16 cellular contexts compared by ENCODE assay signal in genomic region chr20:64264091-64264490, GRCh38. TPM values are rescaled to one million over a fixed set of nuclear protein-coding genes. Genes with fewer than 3 reads are reported as not detected.
A peak's percentile ranks its signal among the peaks of the same experiment; 100 is the strongest.
DNase-seq lines count a peak whose midpoint lies in the region; ATAC-seq, FAIRE-seq and TF ChIP-seq lines count a peak whose summit lies in the region.
"Had no signal": no experiment of that assay in that cellular context is flagged by ENCODE, and none has a peak within 500 bp of the region (broad histone marks: within the 10 kb centered on the region; RNA-seq: fewer than 3 reads in every experiment).

No MANE protein-coding gene starts in this region.

- no peak for ATAC-seq in activated naive CD8-positive, alpha-beta T cell treated with anti-CD3 and anti-CD28 coated beads, Interleukin-2, amount 50 U/mL, for 24 hours
- ATAC-seq in K562 (no peak), GM21825 (IDR thresholded peaks at IDR 0.05; ENCODE audit: unreplicated experiment) (no peak)
- no peak for ATAC-seq in activated CD8-positive, alpha-beta T cell treated with anti-CD3 and anti-CD28 coated beads, Interleukin-2, amount 10 ng/mL, durations not matched to agents 7 days and 5 days

- H2AFZ ChIP-seq in K562 (ENCODE audit: low read depth, low read length): no peak overlapping the region

- in situ Hi-C loops in K562 (cut with MboI): no loop called here

- peaks cover 56% of the 10 kb centered on the region for H3K4me1 Mint-ChIP-seq in activated naive CD8-positive, alpha-beta T cell (ENCODE audit: low read depth)
- peaks cover 41% of the 10 kb centered on the region for H3K4me1 Mint-ChIP-seq in activated naive CD8-positive, alpha-beta T cell treated with anti-CD3 and anti-CD28 coated beads, Interleukin-2, amount 50 U/mL, for 24 hours
- H3K4me1 Mint-ChIP-seq in mesothelial cell of epicardium: peaks cover 43% of the 10 kb centered on the region
- peaks cover 8% of the 10 kb centered on the region for H3K4me1 Mint-ChIP-seq in activated CD8-positive, alpha-beta T cell treated with anti-CD3 and anti-CD28 coated beads, Interleukin-2, amount 10 ng/mL, durations not matched to agents 7 days and 5 days (ENCODE audit: low read depth)

- peak overlapping the region; percentile 56 for H3K27ac Mint-ChIP-seq in activated naive CD8-positive, alpha-beta T cell
- no peak overlapping the region for H3K27ac Mint-ChIP-seq in activated naive CD8-positive, alpha-beta T cell treated with anti-CD3 and anti-CD28 coated beads, Interleukin-2, amount 50 U/mL, for 24 hours
- peak overlapping the region; percentile 53 for H3K27ac Mint-ChIP-seq in mesothelial cell of epicardium
- H3K27ac Mint-ChIP-seq in activated CD8-positive, alpha-beta T cell treated with anti-CD3 and anti-CD28 coated beads, Interleukin-2, amount 10 ng/mL, durations not matched to agents 7 days and 5 days: no peak overlapping the region

- no peak for TF ChIP-seq RAD21 in K562 (CRISPR knock-in tag; conservative IDR thresholded peaks at IDR 0.05 in 1 of 2, IDR thresholded peaks at IDR 0.05 in 1 of 2)

- intact Hi-C loops in K562 (cut with micrococcal nuclease): no loop called here

- no peaks in the 10 kb centered on the region for H3K9me1 ChIP-seq in K562 (ENCODE audit: control insufficient read depth, insufficient read depth, low read length)

- no peaks in the 10 kb centered on the region for H3K9me3 ChIP-seq in K562 (replicated peaks; ENCODE audit: control insufficient read depth, insufficient read depth, low read depth, low read length)
- H3K9me3 ChIP-seq: BLaER1 had no signal

- POLR2A ChIA-PET in K562 (lab: Yijun Ruan, JAX): no interaction called here
- POLR2A ChIA-PET in activated CD8-positive, alpha-beta T cell treated with anti-CD3 and anti-CD28 coated beads, Interleukin-2, amount 10 ng/mL, durations not matched to agents 7 days and 5 days (lab: Charles Lee): no interaction called here

- BruUV-seq in K562 (replicated peaks; lab: Mats Ljungman, UMichigan): no TSS peak

- H3K36me3 ChIP-seq in K562 (ENCODE audit: control insufficient read depth, insufficient read depth, low read length): peaks cover 7% of the 10 kb centered on the region; the same call in 2 of the 3 replicates

- TF ChIP-seq CTCF in K562 (IDR thresholded peaks at IDR 0.05 in 2 of 3, conservative IDR thresholded peaks at IDR 0.05 in 1 of 3; ENCODE audit: insufficient read depth in 2 of 3, low read depth in 1 of 3, low read length in 3 of 3): no peak
- TF ChIP-seq CTCF in mesothelial cell of epicardium (IDR thresholded peaks at IDR 0.05; ENCODE audit: unreplicated experiment): no peak

- FAIRE-seq in K562 (lab: Jason Lieb, UNC): peak; percentile 59
- FAIRE-seq: GM12891, H1 had no signal

- H3K4me1 ChIP-seq in K562 (replicated peaks in 1 of 2; ENCODE audit: control insufficient read depth in 2 of 2, insufficient read depth in 2 of 2, low read length in 2 of 2): 0 out of 5 replicates have a peak, but pooled peaks cover 0 to 3% of the 10 kb centered on the region in 2 experiments

- peaks cover 5% of the 10 kb centered on the region; the same call in 1 of the 3 replicates for H3K79me2 ChIP-seq in K562 (ENCODE audit: control insufficient read depth, insufficient read depth, low read length)

- no peak overlapping the region for H3K4me3 Mint-ChIP-seq in activated naive CD8-positive, alpha-beta T cell
- no peak overlapping the region for H3K4me3 Mint-ChIP-seq in activated naive CD8-positive, alpha-beta T cell treated with anti-CD3 and anti-CD28 coated beads, Interleukin-2, amount 50 U/mL, for 24 hours
- no peak overlapping the region for H3K4me3 Mint-ChIP-seq in mesothelial cell of epicardium
- no peak overlapping the region for H3K4me3 Mint-ChIP-seq in activated CD8-positive, alpha-beta T cell treated with anti-CD3 and anti-CD28 coated beads, Interleukin-2, amount 10 ng/mL, durations not matched to agents 7 days and 5 days

- no peaks in the 10 kb centered on the region for H4K20me1 ChIP-seq in K562 (replicated peaks; ENCODE audit: control insufficient read depth, insufficient read depth, low read length)

- no peaks in the 10 kb centered on the region for H3K27me3 ChIP-seq in K562 (ENCODE audit: control insufficient read depth in 2 of 2, insufficient read depth in 2 of 2, low read length in 2 of 2)
- H3K27me3 ChIP-seq: BLaER1 had no signal

- CTCF ChIA-PET in K562 (lab: Yijun Ruan, JAX; ENCODE audit: low intra/inter-chr PET ratio): no interaction called here
- CTCF ChIA-PET in activated CD8-positive, alpha-beta T cell treated with anti-CD3 and anti-CD28 coated beads, Interleukin-2, amount 10 ng/mL, durations not matched to agents 7 days and 5 days (lab: Charles Lee): no interaction called here

- no peaks in the 10 kb centered on the region for H3K36me3 Mint-ChIP-seq in activated naive CD8-positive, alpha-beta T cell
- peaks cover 11% of the 10 kb centered on the region for H3K36me3 Mint-ChIP-seq in activated naive CD8-positive, alpha-beta T cell treated with anti-CD3 and anti-CD28 coated beads, Interleukin-2, amount 50 U/mL, for 24 hours (ENCODE audit: low read depth)
- H3K36me3 Mint-ChIP-seq in mesothelial cell of epicardium: peaks cover 13% of the 10 kb centered on the region
- H3K36me3 Mint-ChIP-seq in activated CD8-positive, alpha-beta T cell treated with anti-CD3 and anti-CD28 coated beads, Interleukin-2, amount 10 ng/mL, durations not matched to agents 7 days and 5 days (ENCODE audit: low read depth): peaks cover 7% of the 10 kb centered on the region

- no peak overlapping the region for H3K27ac ChIP-seq in K562 (ENCODE audit: extremely low read depth, low read depth, low read length)
- H3K27ac ChIP-seq: BLaER1, HL-60 had no signal

- no peaks in the 10 kb centered on the region for H3K27me3 Mint-ChIP-seq in activated naive CD8-positive, alpha-beta T cell
- H3K27me3 Mint-ChIP-seq in activated naive CD8-positive, alpha-beta T cell treated with anti-CD3 and anti-CD28 coated beads, Interleukin-2, amount 50 U/mL, for 24 hours: no peaks in the 10 kb centered on the region
- H3K27me3 Mint-ChIP-seq in mesothelial cell of epicardium (ENCODE audit: low read depth): no peaks in the 10 kb centered on the region
- no peaks in the 10 kb centered on the region for H3K27me3 Mint-ChIP-seq in activated CD8-positive, alpha-beta T cell treated with anti-CD3 and anti-CD28 coated beads, Interleukin-2, amount 10 ng/mL, durations not matched to agents 7 days and 5 days (ENCODE audit: low read depth)

- H3K9ac ChIP-seq in K562 (ENCODE audit: insufficient read depth in 1 of 2, low read depth in 2 of 2, low read length in 2 of 2): no peak overlapping the region
- H3K9ac ChIP-seq: BLaER1 had no signal

- DNase-seq in activated naive CD8-positive, alpha-beta T cell treated with anti-CD3 and anti-CD28 coated beads, Interleukin-2, amount 50 U/mL, for 24 hours: no peak
- DNase-seq in K562 (ENCODE audit: extremely low read depth in 1 of 4, low spot score in 3 of 4) (no peak), mesothelial cell of epicardium (ENCODE audit: low spot score in 2 of 2, unreplicated experiment in 2 of 2) (no peak), NCI-H526 treated with DMSO at 0.1 percent for 48 hours (lab: John Stamatoyannopoulos, UW) (no peak)
- DNase-seq in activated CD8-positive, alpha-beta T cell treated with anti-CD3 and anti-CD28 coated beads, Interleukin-2, amount 10 ng/mL, durations not matched to agents 7 days and 5 days: no peak
- DNase-seq: 8988T, AML-193, Calu3, DMS 273 treated with DMSO at 0.1 percent for 48 hours, HCEC 1CT had no signal

- no peak overlapping the region for H3K4me3 ChIP-seq in K562
- H3K4me3 ChIP-seq: BLaER1 had no signal

- H3K9me3 Mint-ChIP-seq in activated naive CD8-positive, alpha-beta T cell (ENCODE audit: low read depth): no peaks in the 10 kb centered on the region
- no peaks in the 10 kb centered on the region for H3K9me3 Mint-ChIP-seq in activated naive CD8-positive, alpha-beta T cell treated with anti-CD3 and anti-CD28 coated beads, Interleukin-2, amount 50 U/mL, for 24 hours
- H3K9me3 Mint-ChIP-seq in mesothelial cell of epicardium: no peaks in the 10 kb centered on the region
- no peaks in the 10 kb centered on the region for H3K9me3 Mint-ChIP-seq in activated CD8-positive, alpha-beta T cell treated with anti-CD3 and anti-CD28 coated beads, Interleukin-2, amount 10 ng/mL, durations not matched to agents 7 days and 5 days (ENCODE audit: insufficient read depth)

- WGBS in K562 (ENCODE audit: insufficient coverage, low coverage, missing lambda C conversion rate): 65% methylated on average over 4 of the region's 4 CpGs

- TF ChIP-seq POLR2A in K562 (conservative IDR thresholded peaks at IDR 0.05): no peak

- no peak for TF ChIP-seq EP300 in K562 (IDR thresholded peaks at IDR 0.05; ENCODE audit: low read length)

- no peak overlapping the region for H3K4me2 ChIP-seq in K562 (ENCODE audit: insufficient read depth, low read length)
- H3K4me2 ChIP-seq: BLaER1 had no signal

TF ChIP-seq in K562, 482 proteins besides CTCF, POLR2A, EP300 and RAD21 (continues in another document):
- TF ChIP-seq ARHGAP35 (IDR thresholded peaks at IDR 0.05; ENCODE audit: partially characterized antibody): no peak
- TF ChIP-seq GABPB2 (CRISPR knock-in tag; conservative IDR thresholded peaks at IDR 0.05): no peak
- TF ChIP-seq ZNF347 (CRISPR knock-in tag; IDR thresholded peaks at IDR 0.05; ENCODE audit: low read depth): no peak

RNA-seq across cellular contexts. Expression of gene PCMTD2, which starts 8.5 kb away (rescaled TPM):
- 50.4 and 99.7 TPM in 2 replicates for total RNA-seq in K562 (2011; cell fraction: chromatin; rRNA removed; ENCODE audit: low replicate concordance)
- 29.4 and 29.6 TPM in 2 replicates for total RNA-seq in K562 (2011; cell fraction: nucleolus; rRNA removed)
- total RNA-seq in K562 (2011; cell fraction: nucleoplasm; rRNA removed): 45.9 and 53.0 TPM in 2 replicates
- 27.9 and 28.4 TPM in 2 replicates for total RNA-seq in K562 (2014; rRNA removed)
- total RNA-seq in K562 (2014; rRNA removed; fragmentation: Illumina TruSeq; extraction: Trizol): 25.4 and 28.4 TPM in 2 replicates
- 13.4 and 15.8 TPM in 2 replicates for total RNA-seq in K562 (2015; rRNA removed; fragmentation: Illumina TruSeq; extraction: Trizol)
- total RNA-seq in K562 (2021): 32.8 and 33.0 TPM in 2 replicates
- polyA plus RNA-seq in K562 (2011; rRNA removed): 36.7 and 49.3 TPM in 2 replicates
- polyA plus RNA-seq in K562 (2011; cell fraction: cytosol; rRNA removed): 11.9 and 21.9 TPM in 2 replicates
- 58.9 and 69.0 TPM in 2 replicates for polyA plus RNA-seq in K562 (2011; cell fraction: nucleus; rRNA removed)
- 23.1 and 24.6 TPM in 2 replicates for polyA plus RNA-seq in K562 (2012)
- polyA plus RNA-seq in K562 (2014; fragmentation: Illumina TruSeq; extraction: Trizol): 24.9 and 34.9 TPM in 2 replicates
- polyA plus RNA-seq in K562 (2014; fragmentation: Nextera tagmentation; extraction: Ambion mirVana): 10 to 100 TPM; 11.3 to 18.1 TPM
- 33.0 and 36.9 TPM in 2 replicates for polyA plus RNA-seq in K562 (2014; rRNA removed)
- polyA minus RNA-seq in K562 (2011; rRNA and poly(A)+ RNA removed): 27.2 and 35.6 TPM in 2 replicates
- 12.0 and 18.8 TPM in 2 replicates for polyA minus RNA-seq in K562 (2011; cell fraction: cytosol; rRNA and poly(A)+ RNA removed)
- polyA minus RNA-seq in K562 (2011; cell fraction: nucleus; rRNA and poly(A)+ RNA removed): 13.5 and 22.7 TPM in 2 replicates
- total RNA-seq in mesothelial cell of epicardium: 111 to 120 TPM (median 116 TPM) in 3 replicates
- 10 to 100 TPM; 32.0 to 33.2 TPM for total RNA-seq in activated CD8-positive, alpha-beta T cell treated with anti-CD3 and anti-CD28 coated beads, Interleukin-2, amount 10 ng/mL, durations not matched to agents 7 days and 5 days

Comparison
In these comparisons a context has a peak if more than half of its experiments do, and no peak if none do; other contexts are left out.
1. H3K27ac Mint-ChIP-seq: peak in activated naive CD8-positive, alpha-beta T cell (single experiment) and mesothelial cell of epicardium (single experiment); none in activated naive CD8-positive, alpha-beta T cell treated with anti-CD3 and anti-CD28 coated beads, Interleukin-2, amount 50 U/mL, for 24 hours (single experiment) and activated CD8-positive, alpha-beta T cell treated with anti-CD3 and anti-CD28 coated beads, Interleukin-2, amount 10 ng/mL, durations not matched to agents 7 days and 5 days (single experiment).